Comparison of ENCODE assay signal across 1 cellular context in genomic region chr2:174025271-174026121, GRCh38.
TF ChIP-seq lines count a peak whose summit lies in the region.

No MANE protein-coding gene starts in this region.

TF ChIP-seq in HepG2, 621 proteins besides CTCF, POLR2A, EP300 and RAD21 (continued from another document and continues in another):
- TF ChIP-seq ZNF441 (CRISPR knock-in tag; IDR thresholded peaks at IDR 0.05; ENCODE audit: borderline replicate concordance), result no peak
- TF ChIP-seq SAP130 (CRISPR knock-in tag; IDR thresholded peaks at IDR 0.05; ENCODE audit: low read depth), result peak; percentile 62
- peak; percentile 47; the same call in 1 of the 2 replicates for TF ChIP-seq POGZ (CRISPR knock-in tag; IDR thresholded peaks at IDR 0.05)
- no peak for TF ChIP-seq BORCS8-MEF2B (CRISPR knock-in tag; IDR thresholded peaks at IDR 0.05)
- TF ChIP-seq MAFF (IDR thresholded peaks at IDR 0.05; ENCODE audit: low read depth, low read length), result peak; percentile 0; the same call in 1 of the 2 replicates
- TF ChIP-seq MXI1 (IDR thresholded peaks at IDR 0.05; ENCODE audit: borderline replicate concordance, low read depth, low read length), result 0 out of 3 replicates have a peak, but pooled peaks have one; percentile 14
- no peak for TF ChIP-seq KLF16 (CRISPR knock-in tag; IDR thresholded peaks at IDR 0.05)
- no peak for TF ChIP-seq ZNF777 (CRISPR knock-in tag; IDR thresholded peaks at IDR 0.05)
- no peak for TF ChIP-seq ZNF713 (CRISPR knock-in tag; IDR thresholded peaks at IDR 0.05)
- TF ChIP-seq FOXO1 (CRISPR knock-in tag; IDR thresholded peaks at IDR 0.05), result 0 out of 2 replicates have a peak, but pooled peaks have one; percentile 33
- TF ChIP-seq MLX (CRISPR knock-in tag; IDR thresholded peaks at IDR 0.05), result no peak
- TF ChIP-seq ZKSCAN8 (CRISPR knock-in tag; IDR thresholded peaks at IDR 0.05; ENCODE audit: borderline replicate concordance), result no peak
- TF ChIP-seq XRCC5 (optimal IDR thresholded peaks at IDR 0.05; ENCODE audit: low read length), result peak; percentile 24
- TF ChIP-seq IRF2 (CRISPR knock-in tag; IDR thresholded peaks at IDR 0.05), result 0 out of 2 replicates have a peak, but pooled peaks have one; percentile 30
- TF ChIP-seq KAT2B (IDR thresholded peaks at IDR 0.05; ENCODE audit: borderline replicate concordance, low read depth, low read length), result no peak
- no peak for TF ChIP-seq FOXA1 (IDR thresholded peaks at IDR 0.05)
- peak; percentile 70; the same call in 1 of the 2 replicates for TF ChIP-seq FOXA1 (CRISPR knock-in tag; IDR thresholded peaks at IDR 0.05)
- TF ChIP-seq CCDC6 (CRISPR knock-in tag; IDR thresholded peaks at IDR 0.05), result no peak
- no peak for TF ChIP-seq ZNF816 (CRISPR knock-in tag; IDR thresholded peaks at IDR 0.05; ENCODE audit: borderline replicate concordance)
- 0 out of 2 replicates have a peak, but pooled peaks have one; percentile 29 for TF ChIP-seq ZNF749 (CRISPR knock-in tag; IDR thresholded peaks at IDR 0.05; ENCODE audit: borderline replicate concordance)
- no peak for TF ChIP-seq THYN1 (CRISPR knock-in tag; IDR thresholded peaks at IDR 0.05; ENCODE audit: borderline replicate concordance, low read depth)
- TF ChIP-seq PPARG (CRISPR knock-in tag; conservative IDR thresholded peaks at IDR 0.05), result no peak
- TF ChIP-seq HNF4A (CRISPR knock-in tag; IDR thresholded peaks at IDR 0.05), result no peak; the same call in 1 of the 2 replicates
- no peak for TF ChIP-seq ATF7-NPFF (CRISPR knock-in tag; IDR thresholded peaks at IDR 0.05; ENCODE audit: low read depth)
- no peak for TF ChIP-seq RXRA (CRISPR knock-in tag; IDR thresholded peaks at IDR 0.05)
- no peak for TF ChIP-seq PRDM15 (CRISPR knock-in tag; IDR thresholded peaks at IDR 0.05)
- no peak for TF ChIP-seq CREB1 (IDR thresholded peaks at IDR 0.05)
- no peak for TF ChIP-seq CREB1 (CRISPR knock-in tag; IDR thresholded peaks at IDR 0.05)
- 0 out of 2 replicates have a peak, but pooled peaks have one; percentile 38 for TF ChIP-seq FOXJ3 (CRISPR knock-in tag; IDR thresholded peaks at IDR 0.05; ENCODE audit: borderline replicate concordance)
- peak; percentile 79; the same call in 1 of the 2 replicates for TF ChIP-seq ETV5 (CRISPR knock-in tag; IDR thresholded peaks at IDR 0.05; ENCODE audit: borderline replicate concordance)
- TF ChIP-seq ZBTB7B (CRISPR knock-in tag; IDR thresholded peaks at IDR 0.05), result peak; percentile 62; the same call in 1 of the 2 replicates
- 0 out of 2 replicates have a peak, but pooled peaks have one; percentile 2 for TF ChIP-seq TAF1 (CRISPR knock-in tag; IDR thresholded peaks at IDR 0.05)
- no peak for TF ChIP-seq USF2 (IDR thresholded peaks at IDR 0.05; ENCODE audit: low read depth, low read length)
- TF ChIP-seq USF2 (CRISPR knock-in tag; IDR thresholded peaks at IDR 0.05; ENCODE audit: borderline replicate concordance), result no peak
- no peak for TF ChIP-seq SMYD3 (CRISPR knock-in tag; IDR thresholded peaks at IDR 0.05)
- no peak for TF ChIP-seq ZNF143 (CRISPR knock-in tag; IDR thresholded peaks at IDR 0.05)
- no peak for TF ChIP-seq CSRNP2 (CRISPR knock-in tag; conservative IDR thresholded peaks at IDR 0.05; ENCODE audit: low read depth)
- no peak for TF ChIP-seq KLF13 (CRISPR knock-in tag; IDR thresholded peaks at IDR 0.05)
- TF ChIP-seq CENPBD1 (CRISPR knock-in tag; IDR thresholded peaks at IDR 0.05; ENCODE audit: borderline replicate concordance, low read depth), result no peak
- no peak for TF ChIP-seq ZNF564 (CRISPR knock-in tag; IDR thresholded peaks at IDR 0.05)
- no peak for TF ChIP-seq RELA (CRISPR knock-in tag; IDR thresholded peaks at IDR 0.05)
- TF ChIP-seq CAMTA2 (CRISPR knock-in tag; IDR thresholded peaks at IDR 0.05; ENCODE audit: borderline replicate concordance), result no peak
- no peak for TF ChIP-seq TBX3 (IDR thresholded peaks at IDR 0.05; ENCODE audit: borderline replicate concordance)
- no peak for TF ChIP-seq SSRP1 (CRISPR knock-in tag; IDR thresholded peaks at IDR 0.05)
- TF ChIP-seq CCAR2 (optimal IDR thresholded peaks at IDR 0.05; ENCODE audit: low read depth, low read length), result no peak
- TF ChIP-seq JUND (CRISPR knock-in tag; IDR thresholded peaks at IDR 0.05), result no peak
- 0 out of 2 replicates have a peak, but pooled peaks have one; percentile 37 for TF ChIP-seq ZNF501 (CRISPR knock-in tag; IDR thresholded peaks at IDR 0.05)
- TF ChIP-seq HNF4G (IDR thresholded peaks at IDR 0.05; ENCODE audit: borderline replicate concordance, low read depth, low read length), result no peak
- no peak for TF ChIP-seq HNF4G (CRISPR knock-in tag; IDR thresholded peaks at IDR 0.05; ENCODE audit: borderline replicate concordance, low read depth)
- no peak for TF ChIP-seq ZNF7 (CRISPR knock-in tag; IDR thresholded peaks at IDR 0.05)
- no peak for TF ChIP-seq SRSF9 (IDR thresholded peaks at IDR 0.05; ENCODE audit: borderline replicate concordance, insufficient read depth, low read depth, low read length, poor library complexity, severe bottlenecking)
- no peak for TF ChIP-seq ZNF264 (CRISPR knock-in tag; IDR thresholded peaks at IDR 0.05)
- no peak for TF ChIP-seq ZNF431 (CRISPR knock-in tag; IDR thresholded peaks at IDR 0.05; ENCODE audit: borderline replicate concordance, low read depth)
- no peak for TF ChIP-seq SKIL (CRISPR knock-in tag; IDR thresholded peaks at IDR 0.05; ENCODE audit: borderline replicate concordance)
- TF ChIP-seq ZNF850 (CRISPR knock-in tag; conservative IDR thresholded peaks at IDR 0.05), result no peak
- TF ChIP-seq CERS6 (CRISPR knock-in tag; IDR thresholded peaks at IDR 0.05), result no peak
- peak; percentile 22; the same call in 1 of the 2 replicates for TF ChIP-seq DMAP1 (CRISPR knock-in tag; IDR thresholded peaks at IDR 0.05)
- peak; percentile 98 for TF ChIP-seq CEBPG (CRISPR knock-in tag; IDR thresholded peaks at IDR 0.05)
- 0 out of 2 replicates have a peak, but pooled peaks have one; percentile 9 for TF ChIP-seq NCOA2 (CRISPR knock-in tag; IDR thresholded peaks at IDR 0.05)
- TF ChIP-seq MED1 (CRISPR knock-in tag; IDR thresholded peaks at IDR 0.05), result peak; percentile 22; the same call in 1 of the 2 replicates
- TF ChIP-seq PHF21A (CRISPR knock-in tag; IDR thresholded peaks at IDR 0.05), result peak; percentile 44; the same call in 1 of the 2 replicates
- no peak for TF ChIP-seq ZNF652 (CRISPR knock-in tag; IDR thresholded peaks at IDR 0.05; ENCODE audit: borderline replicate concordance, low read depth)
- TF ChIP-seq FOXP4 (CRISPR knock-in tag; IDR thresholded peaks at IDR 0.05), result 0 out of 2 replicates have a peak, but pooled peaks have one; percentile 13
- no peak for TF ChIP-seq NR2F6 (IDR thresholded peaks at IDR 0.05)
- TF ChIP-seq NR2F6 (CRISPR knock-in tag; IDR thresholded peaks at IDR 0.05), result peak; percentile 36; the same call in 1 of the 2 replicates
- TF ChIP-seq ZNF124 (CRISPR knock-in tag; IDR thresholded peaks at IDR 0.05), result no peak
- no peak for TF ChIP-seq ARNT (IDR thresholded peaks at IDR 0.05)
